In genomic region chr6:157898640-157899039, GRCh38 we compare ENCODE assay signal across 1 cellular context.
TF ChIP-seq lines count a peak whose summit lies in the region.

No MANE protein-coding gene starts in this region.

TF ChIP-seq in GM23338, 12 proteins besides CTCF, POLR2A, EP300 and RAD21 (continued from another document):
- TF ChIP-seq, protein P1, sequence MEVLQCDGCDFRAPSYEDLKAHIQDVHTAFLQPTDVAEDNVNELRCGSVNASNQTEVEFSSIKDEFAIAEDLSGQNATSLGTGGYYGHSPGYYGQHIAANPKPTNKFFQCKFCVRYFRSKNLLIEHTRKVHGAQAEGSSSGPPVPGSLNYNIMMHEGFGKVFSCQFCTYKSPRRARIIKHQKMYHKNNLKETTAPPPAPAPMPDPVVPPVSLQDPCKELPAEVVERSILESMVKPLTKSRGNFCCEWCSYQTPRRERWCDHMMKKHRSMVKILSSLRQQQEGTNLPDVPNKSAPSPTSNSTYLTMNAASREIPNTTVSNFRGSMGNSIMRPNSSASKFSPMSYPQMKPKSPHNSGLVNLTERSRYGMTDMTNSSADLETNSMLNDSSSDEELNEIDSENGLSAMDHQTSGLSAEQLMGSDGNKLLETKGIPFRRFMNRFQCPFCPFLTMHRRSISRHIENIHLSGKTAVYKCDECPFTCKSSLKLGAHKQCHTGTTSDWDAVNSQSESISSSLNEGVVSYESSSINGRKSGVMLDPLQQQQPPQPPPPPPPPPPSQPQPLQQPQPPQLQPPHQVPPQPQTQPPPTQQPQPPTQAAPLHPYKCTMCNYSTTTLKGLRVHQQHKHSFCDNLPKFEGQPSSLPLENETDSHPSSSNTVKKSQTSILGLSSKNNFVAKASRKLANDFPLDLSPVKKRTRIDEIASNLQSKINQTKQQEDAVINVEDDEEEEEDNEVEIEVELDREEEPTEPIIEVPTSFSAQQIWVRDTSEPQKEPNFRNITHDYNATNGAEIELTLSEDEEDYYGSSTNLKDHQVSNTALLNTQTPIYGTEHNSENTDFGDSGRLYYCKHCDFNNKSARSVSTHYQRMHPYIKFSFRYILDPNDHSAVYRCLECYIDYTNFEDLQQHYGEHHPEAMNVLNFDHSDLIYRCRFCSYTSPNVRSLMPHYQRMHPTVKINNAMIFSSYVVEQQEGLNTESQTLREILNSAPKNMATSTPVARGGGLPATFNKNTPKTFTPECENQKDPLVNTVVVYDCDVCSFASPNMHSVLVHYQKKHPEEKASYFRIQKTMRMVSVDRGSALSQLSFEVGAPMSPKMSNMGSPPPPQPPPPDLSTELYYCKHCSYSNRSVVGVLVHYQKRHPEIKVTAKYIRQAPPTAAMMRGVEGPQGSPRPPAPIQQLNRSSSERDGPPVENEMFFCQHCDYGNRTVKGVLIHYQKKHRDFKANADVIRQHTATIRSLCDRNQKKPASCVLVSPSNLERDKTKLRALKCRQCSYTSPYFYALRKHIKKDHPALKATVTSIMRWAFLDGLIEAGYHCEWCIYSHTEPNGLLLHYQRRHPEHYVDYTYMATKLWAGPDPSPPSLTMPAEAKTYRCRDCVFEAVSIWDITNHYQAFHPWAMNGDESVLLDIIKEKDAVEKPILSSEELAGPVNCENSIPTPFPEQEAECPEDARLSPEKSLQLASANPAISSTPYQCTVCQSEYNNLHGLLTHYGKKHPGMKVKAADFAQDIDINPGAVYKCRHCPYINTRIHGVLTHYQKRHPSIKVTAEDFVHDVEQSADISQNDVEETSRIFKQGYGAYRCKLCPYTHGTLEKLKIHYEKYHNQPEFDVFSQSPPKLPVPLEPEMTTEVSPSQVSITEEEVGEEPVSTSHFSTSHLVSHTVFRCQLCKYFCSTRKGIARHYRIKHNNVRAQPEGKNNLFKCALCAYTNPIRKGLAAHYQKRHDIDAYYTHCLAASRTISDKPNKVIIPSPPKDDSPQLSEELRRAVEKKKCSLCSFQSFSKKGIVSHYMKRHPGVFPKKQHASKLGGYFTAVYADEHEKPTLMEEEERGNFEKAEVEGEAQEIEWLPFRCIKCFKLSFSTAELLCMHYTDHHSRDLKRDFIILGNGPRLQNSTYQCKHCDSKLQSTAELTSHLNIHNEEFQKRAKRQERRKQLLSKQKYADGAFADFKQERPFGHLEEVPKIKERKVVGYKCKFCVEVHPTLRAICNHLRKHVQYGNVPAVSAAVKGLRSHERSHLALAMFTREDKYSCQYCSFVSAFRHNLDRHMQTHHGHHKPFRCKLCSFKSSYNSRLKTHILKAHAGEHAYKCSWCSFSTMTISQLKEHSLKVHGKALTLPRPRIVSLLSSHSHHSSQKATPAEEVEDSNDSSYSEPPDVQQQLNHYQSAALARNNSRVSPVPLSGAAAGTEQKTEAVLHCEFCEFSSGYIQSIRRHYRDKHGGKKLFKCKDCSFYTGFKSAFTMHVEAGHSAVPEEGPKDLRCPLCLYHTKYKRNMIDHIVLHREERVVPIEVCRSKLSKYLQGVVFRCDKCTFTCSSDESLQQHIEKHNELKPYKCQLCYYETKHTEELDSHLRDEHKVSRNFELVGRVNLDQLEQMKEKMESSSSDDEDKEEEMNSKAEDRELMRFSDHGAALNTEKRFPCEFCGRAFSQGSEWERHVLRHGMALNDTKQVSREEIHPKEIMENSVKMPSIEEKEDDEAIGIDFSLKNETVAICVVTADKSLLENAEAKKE (CRISPR knock-in tag; IDR thresholded peaks at IDR 0.05): no peak
- no peak for TF ChIP-seq STAT1 (IDR thresholded peaks at IDR 0.05; ENCODE audit: unreplicated experiment)
- no peak for TF ChIP-seq ETS1 (IDR thresholded peaks at IDR 0.05)
- no peak for TF ChIP-seq ZNF331 (CRISPR knock-in tag; IDR thresholded peaks at IDR 0.05; ENCODE audit: low read depth)
- no peak for TF ChIP-seq ZNF114 (CRISPR knock-in tag; IDR thresholded peaks at IDR 0.05)
- no peak for TF ChIP-seq EZH2phosphoT487 (IDR thresholded peaks at IDR 0.05; ENCODE audit: unreplicated experiment)
- TF ChIP-seq JUNB (IDR thresholded peaks at IDR 0.05; ENCODE audit: unreplicated experiment): no peak
- no peak for TF ChIP-seq EZH2 (IDR thresholded peaks at IDR 0.05; ENCODE audit: low read depth, unreplicated experiment)
